ENCODE assay signal across 17 cellular contexts in genomic region chr1:240254778-240255291, GRCh38.
"Had no signal": no experiment of that assay in that cellular context is flagged by ENCODE, and none has a peak within 500 bp of the region (broad histone marks: within the 10 kb centered on the region; RNA-seq: fewer than 3 reads in every experiment).

No MANE protein-coding gene starts in this region.

- H3K4me1 Mint-ChIP-seq: brain had no signal

- H3K9me3 ChIP-seq: gastrocnemius medialis had no signal

- H3K4me1 ChIP-seq: gastrocnemius medialis had no signal

- H3K36me3 ChIP-seq: gastrocnemius medialis had no signal

- H3K27me3 ChIP-seq: gastrocnemius medialis had no signal

- H3K4me3 ChIP-seq: gastrocnemius medialis had no signal

- H3K27ac Mint-ChIP-seq: activated T-helper 1 cell treated with anti-CD3 and anti-CD28 coated beads, Interleukin-12 subunit alpha, Interleukin-12 subunit beta, Interleukin-2, Interleukin-4 antibody, amounts not matched to agents 30 ng/mL and 10 ng/mL and 1 ng/mL, durations not matched to agents 14 hours and 24 hours and 36 hours; brain; natural killer cell treated with Interleukin-12 subunit alpha and Interleukin-12 subunit beta and Interleukin-15 and Interleukin-18, amount 100 ng/mL, for 72 hours; stimulated activated naive CD8-positive, alpha-beta T cell treated with anti-CD3 and anti-CD28 coated beads, Interleukin-15, Interleukin-2, amounts not matched to agents 100 ng/mL and 50 ng/mL, for 24 hours had no signal

- H3K27me3 Mint-ChIP-seq: stimulated activated naive CD8-positive, alpha-beta T cell treated with anti-CD3 and anti-CD28 coated beads, Interleukin-15, Interleukin-2, amounts not matched to agents 100 ng/mL and 50 ng/mL, for 24 hours had no signal

- DNase-seq: activated CD4-positive, alpha-beta T cell treated with anti-CD3 and anti-CD28 coated beads, Interleukin-2, amount 50 U/mL, for 4 hours; activated naive CD4-positive, alpha-beta T cell treated with Interleukin-2 at 50 U/mL for 16 hours; central memory CD4-positive, alpha-beta T cell; cortex of kidney; effector CD4-positive, alpha-beta T cell; gastrocnemius medialis; head of caudate nucleus; nucleus accumbens; posterior cingulate gyrus; stimulated activated CD4-positive, alpha-beta T cell treated with anti-CD3 and anti-CD28 coated beads, Interleukin-2, amount 100 ng/mL, for 24 hours; T-helper 1 cell; T-helper 9 cell; trophoblast cell had no signal

- H3K27ac ChIP-seq: gastrocnemius medialis had no signal

- H3K4me3 Mint-ChIP-seq: activated T-helper 1 cell treated with anti-CD3 and anti-CD28 coated beads, Interleukin-12 subunit alpha, Interleukin-12 subunit beta, Interleukin-2, Interleukin-4 antibody, amounts not matched to agents 30 ng/mL and 10 ng/mL and 1 ng/mL, durations not matched to agents 14 hours and 24 hours and 36 hours; brain; natural killer cell treated with Interleukin-12 subunit alpha and Interleukin-12 subunit beta and Interleukin-15 and Interleukin-18, amount 100 ng/mL, for 72 hours; stimulated activated naive CD8-positive, alpha-beta T cell treated with anti-CD3 and anti-CD28 coated beads, Interleukin-15, Interleukin-2, amounts not matched to agents 100 ng/mL and 50 ng/mL, for 24 hours had no signal

- H3K36me3 Mint-ChIP-seq: natural killer cell treated with Interleukin-12 subunit alpha and Interleukin-12 subunit beta and Interleukin-15 and Interleukin-18, amount 100 ng/mL, for 72 hours had no signal
